In the genomic region with DNA sequence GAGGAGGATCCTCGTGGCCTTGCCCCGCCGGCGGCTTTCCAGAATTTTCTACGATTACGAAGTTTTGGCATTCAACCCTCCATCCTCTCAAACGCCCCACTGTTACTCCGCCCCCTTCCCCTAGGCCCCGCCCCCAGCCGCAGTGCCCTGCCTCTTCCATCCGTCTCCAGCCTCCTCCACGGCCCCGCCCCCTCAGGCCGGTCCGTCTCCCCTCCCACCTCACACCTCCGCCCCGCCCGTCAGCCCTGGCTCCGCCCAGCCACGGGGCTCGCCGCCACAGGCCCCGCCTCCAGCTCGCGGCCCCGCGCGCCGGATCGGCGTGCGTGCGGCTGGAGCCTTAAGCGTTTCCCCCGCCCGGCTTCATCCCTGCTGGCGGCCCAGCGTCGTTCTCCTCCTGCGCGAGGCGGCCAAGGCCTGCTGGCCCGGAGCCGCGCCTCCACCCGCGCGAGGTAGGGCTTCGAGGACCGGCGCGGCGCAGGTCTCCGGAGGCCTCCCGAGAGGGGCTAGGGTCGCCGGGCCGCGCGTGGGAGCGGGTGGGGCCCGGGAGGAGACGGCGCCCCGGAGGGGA, we compare ENCODE assay signal across 1 cellular context.
TF ChIP-seq lines count a peak whose summit lies in the region.

A gene with protein sequence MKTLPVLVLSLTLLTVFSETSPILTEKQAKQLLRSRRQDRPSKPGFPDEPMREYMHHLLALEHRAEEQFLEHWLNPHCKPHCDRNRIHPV (minus strand): TSS at position 109 of the 568 bp plus-strand sequence. CDS start 18,110 bp downstream, outside the sequence.
A gene (plus strand): TSS at position 340 of the 568 bp plus-strand sequence. CDS start 645 bp downstream, outside the sequence.

TF ChIP-seq in HepG2, 621 proteins besides CTCF, POLR2A, EP300 and RAD21 (continued from another document and continues in another):
- TF ChIP-seq, protein P1, sequence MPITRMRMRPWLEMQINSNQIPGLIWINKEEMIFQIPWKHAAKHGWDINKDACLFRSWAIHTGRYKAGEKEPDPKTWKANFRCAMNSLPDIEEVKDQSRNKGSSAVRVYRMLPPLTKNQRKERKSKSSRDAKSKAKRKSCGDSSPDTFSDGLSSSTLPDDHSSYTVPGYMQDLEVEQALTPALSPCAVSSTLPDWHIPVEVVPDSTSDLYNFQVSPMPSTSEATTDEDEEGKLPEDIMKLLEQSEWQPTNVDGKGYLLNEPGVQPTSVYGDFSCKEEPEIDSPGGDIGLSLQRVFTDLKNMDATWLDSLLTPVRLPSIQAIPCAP (CRISPR knock-in tag; IDR thresholded peaks at IDR 0.05; ENCODE audit: low read depth): no peak
- TF ChIP-seq AHR (CRISPR knock-in tag; IDR thresholded peaks at IDR 0.05): no peak; the same call in 1 of the 2 replicates
- TF ChIP-seq, protein P2, sequence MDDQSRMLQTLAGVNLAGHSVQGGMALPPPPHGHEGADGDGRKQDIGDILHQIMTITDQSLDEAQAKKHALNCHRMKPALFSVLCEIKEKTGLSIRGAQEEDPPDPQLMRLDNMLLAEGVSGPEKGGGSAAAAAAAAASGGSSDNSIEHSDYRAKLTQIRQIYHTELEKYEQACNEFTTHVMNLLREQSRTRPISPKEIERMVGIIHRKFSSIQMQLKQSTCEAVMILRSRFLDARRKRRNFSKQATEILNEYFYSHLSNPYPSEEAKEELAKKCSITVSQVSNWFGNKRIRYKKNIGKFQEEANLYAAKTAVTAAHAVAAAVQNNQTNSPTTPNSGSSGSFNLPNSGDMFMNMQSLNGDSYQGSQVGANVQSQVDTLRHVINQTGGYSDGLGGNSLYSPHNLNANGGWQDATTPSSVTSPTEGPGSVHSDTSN (CRISPR knock-in tag; IDR thresholded peaks at IDR 0.05; ENCODE audit: borderline replicate concordance): no peak
- no peak for TF ChIP-seq ZNF20 (CRISPR knock-in tag; IDR thresholded peaks at IDR 0.05)
- no peak for TF ChIP-seq NFRKB (IDR thresholded peaks at IDR 0.05)
- TF ChIP-seq TAF1 (CRISPR knock-in tag; IDR thresholded peaks at IDR 0.05): peak; percentile 42; the same call in 1 of the 2 replicates
- no peak for TF ChIP-seq SPEN (CRISPR knock-in tag; IDR thresholded peaks at IDR 0.05; ENCODE audit: low read depth)
- TF ChIP-seq, protein P3, sequence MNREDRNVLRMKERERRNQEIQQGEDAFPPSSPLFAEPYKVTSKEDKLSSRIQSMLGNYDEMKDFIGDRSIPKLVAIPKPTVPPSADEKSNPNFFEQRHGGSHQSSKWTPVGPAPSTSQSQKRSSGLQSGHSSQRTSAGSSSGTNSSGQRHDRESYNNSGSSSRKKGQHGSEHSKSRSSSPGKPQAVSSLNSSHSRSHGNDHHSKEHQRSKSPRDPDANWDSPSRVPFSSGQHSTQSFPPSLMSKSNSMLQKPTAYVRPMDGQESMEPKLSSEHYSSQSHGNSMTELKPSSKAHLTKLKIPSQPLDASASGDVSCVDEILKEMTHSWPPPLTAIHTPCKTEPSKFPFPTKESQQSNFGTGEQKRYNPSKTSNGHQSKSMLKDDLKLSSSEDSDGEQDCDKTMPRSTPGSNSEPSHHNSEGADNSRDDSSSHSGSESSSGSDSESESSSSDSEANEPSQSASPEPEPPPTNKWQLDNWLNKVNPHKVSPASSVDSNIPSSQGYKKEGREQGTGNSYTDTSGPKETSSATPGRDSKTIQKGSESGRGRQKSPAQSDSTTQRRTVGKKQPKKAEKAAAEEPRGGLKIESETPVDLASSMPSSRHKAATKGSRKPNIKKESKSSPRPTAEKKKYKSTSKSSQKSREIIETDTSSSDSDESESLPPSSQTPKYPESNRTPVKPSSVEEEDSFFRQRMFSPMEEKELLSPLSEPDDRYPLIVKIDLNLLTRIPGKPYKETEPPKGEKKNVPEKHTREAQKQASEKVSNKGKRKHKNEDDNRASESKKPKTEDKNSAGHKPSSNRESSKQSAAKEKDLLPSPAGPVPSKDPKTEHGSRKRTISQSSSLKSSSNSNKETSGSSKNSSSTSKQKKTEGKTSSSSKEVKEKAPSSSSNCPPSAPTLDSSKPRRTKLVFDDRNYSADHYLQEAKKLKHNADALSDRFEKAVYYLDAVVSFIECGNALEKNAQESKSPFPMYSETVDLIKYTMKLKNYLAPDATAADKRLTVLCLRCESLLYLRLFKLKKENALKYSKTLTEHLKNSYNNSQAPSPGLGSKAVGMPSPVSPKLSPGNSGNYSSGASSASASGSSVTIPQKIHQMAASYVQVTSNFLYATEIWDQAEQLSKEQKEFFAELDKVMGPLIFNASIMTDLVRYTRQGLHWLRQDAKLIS (CRISPR knock-in tag; IDR thresholded peaks at IDR 0.05): no peak
- TF ChIP-seq HNRNPLL (IDR thresholded peaks at IDR 0.05; ENCODE audit: low read depth, low read length, poor library complexity, severe bottlenecking): no peak
- TF ChIP-seq NR2F2 (IDR thresholded peaks at IDR 0.05; ENCODE audit: borderline replicate concordance, low read depth): no peak
- no peak for TF ChIP-seq ZSCAN30 (CRISPR knock-in tag; IDR thresholded peaks at IDR 0.05)
- no peak for TF ChIP-seq ZNF317 (CRISPR knock-in tag; IDR thresholded peaks at IDR 0.05)
- no peak for TF ChIP-seq SP140L (CRISPR knock-in tag; IDR thresholded peaks at IDR 0.05; ENCODE audit: borderline replicate concordance)
- TF ChIP-seq ZNF251 (CRISPR knock-in tag; IDR thresholded peaks at IDR 0.05): no peak
- no peak for TF ChIP-seq XBP1 (CRISPR knock-in tag; IDR thresholded peaks at IDR 0.05)
- no peak for TF ChIP-seq PLRG1 (conservative IDR thresholded peaks at IDR 0.05)
- 0 out of 2 replicates have a peak, but pooled peaks have one; percentile 24 for TF ChIP-seq ZSCAN22 (CRISPR knock-in tag; IDR thresholded peaks at IDR 0.05)
- no peak for TF ChIP-seq KDM1A (CRISPR knock-in tag; IDR thresholded peaks at IDR 0.05)
- TF ChIP-seq, protein P4, sequence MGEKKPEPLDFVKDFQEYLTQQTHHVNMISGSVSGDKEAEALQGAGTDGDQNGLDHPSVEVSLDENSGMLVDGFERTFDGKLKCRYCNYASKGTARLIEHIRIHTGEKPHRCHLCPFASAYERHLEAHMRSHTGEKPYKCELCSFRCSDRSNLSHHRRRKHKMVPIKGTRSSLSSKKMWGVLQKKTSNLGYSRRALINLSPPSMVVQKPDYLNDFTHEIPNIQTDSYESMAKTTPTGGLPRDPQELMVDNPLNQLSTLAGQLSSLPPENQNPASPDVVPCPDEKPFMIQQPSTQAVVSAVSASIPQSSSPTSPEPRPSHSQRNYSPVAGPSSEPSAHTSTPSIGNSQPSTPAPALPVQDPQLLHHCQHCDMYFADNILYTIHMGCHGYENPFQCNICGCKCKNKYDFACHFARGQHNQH (CRISPR knock-in tag; IDR thresholded peaks at IDR 0.05): peak; percentile 57; the same call in 1 of the 2 replicates
- peak; percentile 83; the same call in 1 of the 2 replicates for TF ChIP-seq ZNF253 (CRISPR knock-in tag; IDR thresholded peaks at IDR 0.05; ENCODE audit: borderline replicate concordance)
- peak; percentile 62; the same call in 1 of the 2 replicates for TF ChIP-seq IRX3 (CRISPR knock-in tag; IDR thresholded peaks at IDR 0.05; ENCODE audit: borderline replicate concordance, low read depth)
- no peak for TF ChIP-seq ZNF24 (IDR thresholded peaks at IDR 0.05)
- TF ChIP-seq, protein P5, sequence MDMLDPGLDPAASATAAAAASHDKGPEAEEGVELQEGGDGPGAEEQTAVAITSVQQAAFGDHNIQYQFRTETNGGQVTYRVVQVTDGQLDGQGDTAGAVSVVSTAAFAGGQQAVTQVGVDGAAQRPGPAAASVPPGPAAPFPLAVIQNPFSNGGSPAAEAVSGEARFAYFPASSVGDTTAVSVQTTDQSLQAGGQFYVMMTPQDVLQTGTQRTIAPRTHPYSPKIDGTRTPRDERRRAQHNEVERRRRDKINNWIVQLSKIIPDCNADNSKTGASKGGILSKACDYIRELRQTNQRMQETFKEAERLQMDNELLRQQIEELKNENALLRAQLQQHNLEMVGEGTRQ (IDR thresholded peaks at IDR 0.05; ENCODE audit: low read depth, low read length): no peak
- TF ChIP-seq, protein P5 (CRISPR knock-in tag; IDR thresholded peaks at IDR 0.05; ENCODE audit: borderline replicate concordance): no peak
- TF ChIP-seq HNRNPUL1 (IDR thresholded peaks at IDR 0.05; ENCODE audit: low read depth, low read length): no peak
- TF ChIP-seq MED1 (CRISPR knock-in tag; IDR thresholded peaks at IDR 0.05): no peak; the same call in 1 of the 2 replicates
- no peak for TF ChIP-seq POLR2AphosphoS5 (IDR thresholded peaks at IDR 0.05; ENCODE audit: low read depth, low read length)
- TF ChIP-seq, protein P6, sequence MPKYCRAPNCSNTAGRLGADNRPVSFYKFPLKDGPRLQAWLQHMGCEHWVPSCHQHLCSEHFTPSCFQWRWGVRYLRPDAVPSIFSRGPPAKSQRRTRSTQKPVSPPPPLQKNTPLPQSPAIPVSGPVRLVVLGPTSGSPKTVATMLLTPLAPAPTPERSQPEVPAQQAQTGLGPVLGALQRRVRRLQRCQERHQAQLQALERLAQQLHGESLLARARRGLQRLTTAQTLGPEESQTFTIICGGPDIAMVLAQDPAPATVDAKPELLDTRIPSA (CRISPR knock-in tag; IDR thresholded peaks at IDR 0.05; ENCODE audit: borderline replicate concordance): no peak
- TF ChIP-seq, protein P7, sequence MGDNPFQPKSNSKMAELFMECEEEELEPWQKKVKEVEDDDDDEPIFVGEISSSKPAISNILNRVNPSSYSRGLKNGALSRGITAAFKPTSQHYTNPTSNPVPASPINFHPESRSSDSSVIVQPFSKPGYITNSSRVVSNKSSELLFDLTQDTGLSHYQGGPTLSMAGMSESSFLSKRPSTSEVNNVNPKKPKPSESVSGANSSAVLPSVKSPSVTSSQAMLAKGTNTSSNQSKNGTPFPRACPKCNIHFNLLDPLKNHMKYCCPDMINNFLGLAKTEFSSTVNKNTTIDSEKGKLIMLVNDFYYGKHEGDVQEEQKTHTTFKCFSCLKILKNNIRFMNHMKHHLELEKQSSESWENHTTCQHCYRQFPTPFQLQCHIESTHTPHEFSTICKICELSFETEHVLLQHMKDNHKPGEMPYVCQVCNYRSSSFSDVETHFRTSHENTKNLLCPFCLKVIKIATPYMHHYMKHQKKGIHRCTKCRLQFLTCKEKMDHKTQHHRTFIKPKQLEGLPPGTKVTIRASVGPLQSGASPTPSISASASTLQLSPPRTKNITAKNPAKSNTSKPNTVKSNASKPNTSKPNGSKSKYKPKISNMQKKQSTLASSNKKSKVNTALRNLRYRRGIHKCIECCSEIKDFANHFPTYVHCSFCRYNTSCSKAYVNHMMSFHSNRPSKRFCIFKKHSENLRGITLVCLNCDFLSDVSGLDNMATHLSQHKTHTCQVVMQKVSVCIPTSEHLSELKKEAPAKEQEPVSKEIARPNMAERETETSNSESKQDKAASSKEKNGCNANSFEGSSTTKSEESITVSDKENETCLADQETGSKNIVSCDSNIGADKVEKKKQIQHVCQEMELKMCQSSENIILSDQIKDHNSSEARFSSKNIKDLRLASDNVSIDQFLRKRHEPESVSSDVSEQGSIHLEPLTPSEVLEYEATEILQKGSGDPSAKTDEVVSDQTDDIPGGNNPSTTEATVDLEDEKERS (CRISPR knock-in tag; IDR thresholded peaks at IDR 0.05): no peak
- TF ChIP-seq ZNF124 (CRISPR knock-in tag; IDR thresholded peaks at IDR 0.05): no peak
- peak; percentile 71; the same call in 1 of the 2 replicates for TF ChIP-seq ZNF225 (CRISPR knock-in tag; IDR thresholded peaks at IDR 0.05)
- TF ChIP-seq TARDBP (CRISPR knock-in tag; IDR thresholded peaks at IDR 0.05): no peak
- no peak; the same call in 1 of the 2 replicates for TF ChIP-seq GATA4 (IDR thresholded peaks at IDR 0.05; ENCODE audit: borderline replicate concordance, low read depth)
- TF ChIP-seq, protein P8, sequence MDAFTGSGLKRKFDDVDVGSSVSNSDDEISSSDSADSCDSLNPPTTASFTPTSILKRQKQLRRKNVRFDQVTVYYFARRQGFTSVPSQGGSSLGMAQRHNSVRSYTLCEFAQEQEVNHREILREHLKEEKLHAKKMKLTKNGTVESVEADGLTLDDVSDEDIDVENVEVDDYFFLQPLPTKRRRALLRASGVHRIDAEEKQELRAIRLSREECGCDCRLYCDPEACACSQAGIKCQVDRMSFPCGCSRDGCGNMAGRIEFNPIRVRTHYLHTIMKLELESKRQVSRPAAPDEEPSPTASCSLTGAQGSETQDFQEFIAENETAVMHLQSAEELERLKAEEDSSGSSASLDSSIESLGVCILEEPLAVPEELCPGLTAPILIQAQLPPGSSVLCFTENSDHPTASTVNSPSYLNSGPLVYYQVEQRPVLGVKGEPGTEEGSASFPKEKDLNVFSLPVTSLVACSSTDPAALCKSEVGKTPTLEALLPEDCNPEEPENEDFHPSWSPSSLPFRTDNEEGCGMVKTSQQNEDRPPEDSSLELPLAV (CRISPR knock-in tag; conservative IDR thresholded peaks at IDR 0.05; ENCODE audit: low read depth): peak; percentile 83; the same call in 1 of the 2 replicates
- TF ChIP-seq, protein P9, sequence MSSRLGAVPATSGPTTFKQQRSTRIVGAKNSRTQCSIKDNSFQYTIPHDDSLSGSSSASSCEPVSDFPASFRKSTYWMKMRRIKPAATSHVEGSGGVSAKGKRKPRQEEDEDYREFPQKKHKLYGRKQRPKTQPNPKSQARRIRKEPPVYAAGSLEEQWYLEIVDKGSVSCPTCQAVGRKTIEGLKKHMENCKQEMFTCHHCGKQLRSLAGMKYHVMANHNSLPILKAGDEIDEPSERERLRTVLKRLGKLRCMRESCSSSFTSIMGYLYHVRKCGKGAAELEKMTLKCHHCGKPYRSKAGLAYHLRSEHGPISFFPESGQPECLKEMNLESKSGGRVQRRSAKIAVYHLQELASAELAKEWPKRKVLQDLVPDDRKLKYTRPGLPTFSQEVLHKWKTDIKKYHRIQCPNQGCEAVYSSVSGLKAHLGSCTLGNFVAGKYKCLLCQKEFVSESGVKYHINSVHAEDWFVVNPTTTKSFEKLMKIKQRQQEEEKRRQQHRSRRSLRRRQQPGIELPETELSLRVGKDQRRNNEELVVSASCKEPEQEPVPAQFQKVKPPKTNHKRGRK (CRISPR knock-in tag; IDR thresholded peaks at IDR 0.05): no peak
- TF ChIP-seq FOXO1 (CRISPR knock-in tag; IDR thresholded peaks at IDR 0.05): no peak
- TF ChIP-seq, protein P10, sequence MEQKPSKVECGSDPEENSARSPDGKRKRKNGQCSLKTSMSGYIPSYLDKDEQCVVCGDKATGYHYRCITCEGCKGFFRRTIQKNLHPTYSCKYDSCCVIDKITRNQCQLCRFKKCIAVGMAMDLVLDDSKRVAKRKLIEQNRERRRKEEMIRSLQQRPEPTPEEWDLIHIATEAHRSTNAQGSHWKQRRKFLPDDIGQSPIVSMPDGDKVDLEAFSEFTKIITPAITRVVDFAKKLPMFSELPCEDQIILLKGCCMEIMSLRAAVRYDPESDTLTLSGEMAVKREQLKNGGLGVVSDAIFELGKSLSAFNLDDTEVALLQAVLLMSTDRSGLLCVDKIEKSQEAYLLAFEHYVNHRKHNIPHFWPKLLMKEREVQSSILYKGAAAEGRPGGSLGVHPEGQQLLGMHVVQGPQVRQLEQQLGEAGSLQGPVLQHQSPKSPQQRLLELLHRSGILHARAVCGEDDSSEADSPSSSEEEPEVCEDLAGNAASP (CRISPR knock-in tag; IDR thresholded peaks at IDR 0.05; ENCODE audit: borderline replicate concordance): no peak
- TF ChIP-seq TGIF2 (CRISPR knock-in tag; IDR thresholded peaks at IDR 0.05): no peak
- peak; percentile 19 for TF ChIP-seq AGO1 (IDR thresholded peaks at IDR 0.05; ENCODE audit: low read depth, low read length, poor library complexity, severe bottlenecking)
- no peak for TF ChIP-seq SCMH1 (CRISPR knock-in tag; IDR thresholded peaks at IDR 0.05; ENCODE audit: borderline replicate concordance)
- TF ChIP-seq REPIN1 (CRISPR knock-in tag; IDR thresholded peaks at IDR 0.05; ENCODE audit: borderline replicate concordance, low read depth): peak; percentile 57; the same call in 1 of the 2 replicates
